Comparison of ENCODE assay signal across 17 cellular contexts in the genomic region with DNA sequence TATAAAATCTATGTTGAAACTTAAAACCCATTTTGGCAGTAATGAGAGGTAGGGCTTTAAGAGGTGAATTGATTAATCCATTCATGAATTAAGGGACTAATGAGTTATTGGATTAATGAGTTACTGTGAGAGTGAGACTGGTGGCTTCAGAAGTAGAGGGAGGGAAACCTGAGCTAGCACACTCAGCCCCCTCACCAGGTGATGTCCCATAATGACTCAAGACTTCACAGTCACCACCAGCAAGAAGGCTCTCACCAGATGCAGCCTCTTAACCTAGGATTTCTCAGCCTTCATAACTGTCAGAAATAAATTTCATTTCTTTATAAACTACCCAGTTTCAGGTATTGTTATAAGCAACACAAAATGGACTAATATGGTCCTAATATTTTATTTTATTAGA.
DNase-seq lines count a peak whose midpoint lies in the region; ATAC-seq, FAIRE-seq and TF ChIP-seq lines count a peak whose summit lies in the region.
"Had no signal": no experiment of that assay in that cellular context is flagged by ENCODE, and none has a peak within 500 bp of the region (broad histone marks: within the 10 kb centered on the region; RNA-seq: fewer than 3 reads in every experiment).

No MANE protein-coding gene starts in this region.

- DNase-seq in NCI-H2107 treated with DMSO at 0.1 percent for 48 hours (lab: John Stamatoyannopoulos, UW; ENCODE audit: unreplicated experiment) (peak; percentile 54), NCI-H2107 (lab: John Stamatoyannopoulos, UW) (no peak), GM12878 (ENCODE audit: low read depth, low spot score) (no peak), nucleus accumbens (lab: John Stamatoyannopoulos, UW) (no peak), NCI-H1436 (lab: John Stamatoyannopoulos, UW) (no peak), type B pancreatic cell (ENCODE audit: extremely low spot score, unreplicated experiment) (no peak)
- DNase-seq: Kasumi-1, mammary epithelial cell, NCI-H510A, T-helper 9 cell had no signal

- no peaks in the 10 kb centered on the region for H3K79me2 ChIP-seq in GM12878 (ENCODE audit: control insufficient read depth, insufficient read depth, low read length)

- POLR2A ChIA-PET in GM12878 (lab: Charles Lee) = no interaction called here

- H3K36me3 ChIP-seq in GM12878 (ENCODE audit: control insufficient read depth in 2 of 2, insufficient read depth in 2 of 2, low read length in 1 of 2) = no peaks in the 10 kb centered on the region; a peak in 1 of 4 replicates
- H3K36me3 ChIP-seq: esophagus muscularis mucosa, tibial nerve had no signal

- TF ChIP-seq POLR2A in GM12878 (IDR thresholded peaks at IDR 0.05; ENCODE audit: low read depth, low read length) = no peak

- H3K9me3 Mint-ChIP-seq in type B pancreatic cell = peaks cover 8% of the 10 kb centered on the region

- H3K4me1 Mint-ChIP-seq in type B pancreatic cell (ENCODE audit: unreplicated experiment) = no peaks in the 10 kb centered on the region

- no peaks in the 10 kb centered on the region for H3K27me3 Mint-ChIP-seq in type B pancreatic cell
- H3K27me3 Mint-ChIP-seq: activated naive CD8-positive, alpha-beta T cell had no signal

- no peak overlapping the region for H3K4me3 ChIP-seq in GM12878
- H3K4me3 ChIP-seq: A549, esophagus muscularis mucosa, tibial nerve had no signal

- H3K4me1 ChIP-seq in GM12878 (ENCODE audit: control insufficient read depth, insufficient read depth, low read length) = peaks cover 6% of the 10 kb centered on the region; the same call in 1 of the 2 replicates
- H3K4me1 ChIP-seq: A549, esophagus muscularis mucosa, tibial nerve had no signal

- 0 out of 2 replicates have a peak, but pooled peaks have one; percentile 16 for TF ChIP-seq RAD21 in GM12878 (IDR thresholded peaks at IDR 0.05; ENCODE audit: insufficient read depth, low read depth, low read length)

- H3K4me3 Mint-ChIP-seq in type B pancreatic cell = no peak overlapping the region
- H3K4me3 Mint-ChIP-seq: activated naive CD8-positive, alpha-beta T cell had no signal

- intact Hi-C loops in GM12878 (cut with micrococcal nuclease; ENCODE audit: unreplicated experiment) = no loop called here

- CTCF ChIA-PET in GM12878 (lab: Yijun Ruan, JAX) = interaction anchor here (0.6 to 0.7 kb wide), 3 partner anchors 40 to 664 kb away, joined by 3 to 4 read pairs (median 3); no protein-coding TSS in a partner anchor

- no peaks in the 10 kb centered on the region for H3K27me3 ChIP-seq in GM12878 (replicated peaks in 1 of 2; ENCODE audit: control insufficient read depth in 2 of 2, insufficient read depth in 2 of 2, low read length in 1 of 2)
- H3K27me3 ChIP-seq: esophagus muscularis mucosa, tibial nerve had no signal

- H2AFZ ChIP-seq in GM12878 (ENCODE audit: control insufficient read depth, low read depth, low read length) = peak overlapping the region; percentile 38

- peak overlapping the region; percentile 13; the same call in 1 of the 2 replicates for H3K27ac ChIP-seq in GM12878 (ENCODE audit: control insufficient read depth, insufficient read depth)
- H3K27ac ChIP-seq: A549, esophagus muscularis mucosa, tibial nerve had no signal

- H3K27ac Mint-ChIP-seq in type B pancreatic cell = no peak overlapping the region
- H3K27ac Mint-ChIP-seq: activated naive CD8-positive, alpha-beta T cell had no signal

- no peak overlapping the region for H3K4me2 ChIP-seq in GM12878 (ENCODE audit: control insufficient read depth, insufficient read depth)
- H3K4me2 ChIP-seq: A549 had no signal

- SMC1A ChIA-PET in GM12878 (lab: Charles Lee; ENCODE audit: uncharacterized antibody, unreplicated experiment) = interaction anchor here (1.0 to 1.8 kb wide), 5 partner anchors 9 to 712 kb away, joined by 3 to 4 read pairs (median 3); no protein-coding TSS in a partner anchor

- no TSS peak for BruUV-seq in GM12878 (replicated peaks; lab: Mats Ljungman, UMichigan)

- TF ChIP-seq CTCF in GM12878 (IDR thresholded peaks at IDR 0.05 in 2 of 3, conservative IDR thresholded peaks at IDR 0.05 in 1 of 3; ENCODE audit: control insufficient read depth in 2 of 3, extremely low read depth in 1 of 3, insufficient read depth in 1 of 3, low read depth in 3 of 3, low read length in 3 of 3) (no peak), type B pancreatic cell (conservative IDR thresholded peaks at IDR 0.05) (no peak)

- RAD21 ChIA-PET in GM12878 (lab: Charles Lee; ENCODE audit: unreplicated experiment) = interaction anchor here (1.0 to 1.5 kb wide), 3 partner anchors 9 to 42 kb away, joined by 3 to 5 read pairs (median 5); no protein-coding TSS in a partner anchor

- H3K9ac ChIP-seq in GM12878 (ENCODE audit: control insufficient read depth, insufficient read depth, low read length) = no peak overlapping the region

- ATAC-seq in GM21381 (IDR thresholded peaks at IDR 0.05; ENCODE audit: unreplicated experiment) (peak; percentile 64), HG03025 (IDR thresholded peaks at IDR 0.05; ENCODE audit: low FRiP score, unreplicated experiment) (peak; percentile 71), GM12878 (peak; percentile 90)
- ATAC-seq: A549, Right ventricle myocardium inferior had no signal

- H3K9me3 ChIP-seq in GM12878 (replicated peaks; ENCODE audit: control insufficient read depth, insufficient read depth, low read length) = peaks cover 4% of the 10 kb centered on the region; the same call in 2 of the 3 replicates
- H3K9me3 ChIP-seq: A549, esophagus muscularis mucosa, tibial nerve had no signal

- H3K36me3 Mint-ChIP-seq in type B pancreatic cell = no peaks in the 10 kb centered on the region

- TF ChIP-seq EP300 in GM12878 (IDR thresholded peaks at IDR 0.05; ENCODE audit: borderline replicate concordance in 1 of 2, control insufficient read depth in 1 of 2, low read depth in 2 of 2, low read length in 2 of 2) = no peak

- H4K20me1 ChIP-seq in GM12878 (ENCODE audit: control insufficient read depth, insufficient read depth) = no peaks in the 10 kb centered on the region

- FAIRE-seq in GM12878 (lab: Jason Lieb, UNC) = no peak
- FAIRE-seq: A549 had no signal

- in situ Hi-C loops in GM12878 (cut with MboI) = no loop called here

TF ChIP-seq in GM12878, 131 proteins besides CTCF, POLR2A, EP300 and RAD21:
- no peak for TF ChIP-seq EZH2 (IDR thresholded peaks at IDR 0.05; ENCODE audit: borderline replicate concordance, control insufficient read depth, low read depth, low read length)
- TF ChIP-seq, protein P1, sequence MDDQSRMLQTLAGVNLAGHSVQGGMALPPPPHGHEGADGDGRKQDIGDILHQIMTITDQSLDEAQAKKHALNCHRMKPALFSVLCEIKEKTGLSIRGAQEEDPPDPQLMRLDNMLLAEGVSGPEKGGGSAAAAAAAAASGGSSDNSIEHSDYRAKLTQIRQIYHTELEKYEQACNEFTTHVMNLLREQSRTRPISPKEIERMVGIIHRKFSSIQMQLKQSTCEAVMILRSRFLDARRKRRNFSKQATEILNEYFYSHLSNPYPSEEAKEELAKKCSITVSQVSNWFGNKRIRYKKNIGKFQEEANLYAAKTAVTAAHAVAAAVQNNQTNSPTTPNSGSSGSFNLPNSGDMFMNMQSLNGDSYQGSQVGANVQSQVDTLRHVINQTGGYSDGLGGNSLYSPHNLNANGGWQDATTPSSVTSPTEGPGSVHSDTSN (IDR thresholded peaks at IDR 0.05; ENCODE audit: insufficient replicate concordance, low read depth, low read length) = no peak
- no peak for TF ChIP-seq CBFB (IDR thresholded peaks at IDR 0.05; ENCODE audit: low read depth)
- no peak for TF ChIP-seq CEBPB (IDR thresholded peaks at IDR 0.05; ENCODE audit: borderline replicate concordance in 1 of 2, low read depth in 2 of 2, low read length in 2 of 2)
- TF ChIP-seq BCL11A (IDR thresholded peaks at IDR 0.05; ENCODE audit: low read depth, low read length) = 0 out of 2 replicates have a peak, but pooled peaks have one; percentile 36
- TF ChIP-seq MLLT1 (IDR thresholded peaks at IDR 0.05) = no peak
- peak; percentile 51; the same call in 1 of the 2 replicates for TF ChIP-seq IRF4 (IDR thresholded peaks at IDR 0.05; ENCODE audit: low read depth, low read length)
- TF ChIP-seq JUNB (IDR thresholded peaks at IDR 0.05) = peak; percentile 51; the same call in 1 of the 2 replicates
- TF ChIP-seq NR2F1 (conservative IDR thresholded peaks at IDR 0.05) = no peak
- no peak for TF ChIP-seq ZBED1 (IDR thresholded peaks at IDR 0.05; ENCODE audit: borderline replicate concordance)
- TF ChIP-seq GATAD2B (conservative IDR thresholded peaks at IDR 0.05; ENCODE audit: low read depth) = no peak
- peak; percentile 39 for TF ChIP-seq RUNX3 (IDR thresholded peaks at IDR 0.05; ENCODE audit: low read length)
- peak; percentile 68 for TF ChIP-seq TCF12 (IDR thresholded peaks at IDR 0.05; ENCODE audit: low read depth, low read length)
- TF ChIP-seq LARP7 (IDR thresholded peaks at IDR 0.05) = no peak
- no peak for TF ChIP-seq KDM1A (IDR thresholded peaks at IDR 0.05; ENCODE audit: borderline replicate concordance)
- TF ChIP-seq ZNF207 (IDR thresholded peaks at IDR 0.05; ENCODE audit: borderline replicate concordance) = no peak
- TF ChIP-seq MTA2 (IDR thresholded peaks at IDR 0.05; ENCODE audit: low read depth) = peak; percentile 23
- TF ChIP-seq IKZF1 (conservative IDR thresholded peaks at IDR 0.05) = no peak
- no peak for TF ChIP-seq KLF5 (IDR thresholded peaks at IDR 0.05; ENCODE audit: partially characterized antibody)
